ENCODE assay signal across 15 cellular contexts in the genomic region with DNA sequence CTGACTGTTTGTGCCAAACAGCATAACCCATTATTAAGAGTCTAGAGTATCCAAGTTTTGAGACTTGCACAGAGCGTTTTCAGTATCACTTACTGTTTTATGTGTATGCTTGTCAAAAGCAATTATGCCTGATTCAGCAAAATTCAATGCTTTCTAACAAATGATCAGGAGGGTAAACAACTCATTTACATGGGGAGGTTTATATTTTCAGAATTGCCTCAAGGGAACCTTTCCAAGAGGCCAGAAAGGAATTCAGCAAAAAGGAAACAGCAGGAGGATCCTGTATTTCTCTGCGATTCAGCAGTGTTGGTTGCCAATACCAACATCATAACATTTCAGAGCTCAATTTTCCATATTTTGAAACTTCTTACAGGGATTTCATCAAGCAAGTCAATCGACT.
DNase-seq lines count a peak whose midpoint lies in the region; FAIRE-seq and TF ChIP-seq lines count a peak whose summit lies in the region.
"Had no signal": no experiment of that assay in that cellular context is flagged by ENCODE, and none has a peak within 500 bp of the region (broad histone marks: within the 10 kb centered on the region; RNA-seq: fewer than 3 reads in every experiment).

No MANE protein-coding gene starts in this region.

- H3K9me3 Mint-ChIP-seq in mesothelial cell of epicardium = peaks cover 24% of the 10 kb centered on the region

- TF ChIP-seq CTCF in OCI-LY7 (conservative IDR thresholded peaks at IDR 0.05; ENCODE audit: low read length) (no peak), mesothelial cell of epicardium (IDR thresholded peaks at IDR 0.05; ENCODE audit: unreplicated experiment) (no peak)

- no peaks in the 10 kb centered on the region for H4K20me1 ChIP-seq in OCI-LY7 (ENCODE audit: insufficient read depth, low read length)

- peak; percentile 4 for FAIRE-seq in endometrium (lab: Jason Lieb, UNC)

- H3K4me1 Mint-ChIP-seq in mesothelial cell of epicardium = peaks cover 36% of the 10 kb centered on the region

- H3K4me3 ChIP-seq in OCI-LY7 (ENCODE audit: low read depth, low read length, poor library complexity, severe bottlenecking) (no peak overlapping the region), H7 (ENCODE audit: insufficient read depth, low read depth, low read length) (no peak overlapping the region)
- H3K4me3 ChIP-seq: cardiac muscle cell, ovary had no signal

- POLR2A ChIA-PET in OCI-LY7 (lab: Charles Lee) = no interaction called here

- no peaks in the 10 kb centered on the region for H3K9me3 ChIP-seq in OCI-LY7 (ENCODE audit: low read length)
- H3K9me3 ChIP-seq: ovary had no signal

- H3K36me3 ChIP-seq in OCI-LY7 (ENCODE audit: insufficient read depth, low read length) (no peaks in the 10 kb centered on the region), H7 (replicated peaks; ENCODE audit: control insufficient read depth, insufficient read depth, low read length) (no peaks in the 10 kb centered on the region)
- H3K36me3 ChIP-seq: cardiac muscle cell, ovary had no signal

- H3K36me3 Mint-ChIP-seq in mesothelial cell of epicardium = peaks cover 7% of the 10 kb centered on the region

- no peaks in the 10 kb centered on the region for H3K4me1 ChIP-seq in OCI-LY7 (ENCODE audit: insufficient read depth, low read length, poor library complexity, severe bottlenecking)

- intact Hi-C loops in OCI-LY7 (cut with micrococcal nuclease; ENCODE audit: unreplicated experiment) = no loop called here

- DNase-seq in AG08395 (ENCODE audit: low spot score) (peak; percentile 53), NCI-H446 (lab: John Stamatoyannopoulos, UW) (peak; percentile 29 to 77), myocyte (ENCODE audit: low read depth) (peak; percentile 40), OCI-LY7 (ENCODE audit: low spot score) (no peak), mesothelial cell of epicardium (ENCODE audit: low spot score in 2 of 2, unreplicated experiment in 2 of 2) (no peak), HK-2 (ENCODE audit: unreplicated experiment) (no peak), H7 (no peak)
- DNase-seq: activated CD8-positive, alpha-beta T cell treated with anti-CD3 and anti-CD28 coated beads for 36 hours; KG1; NCI-H1694 treated with DMSO at 0.1 percent for 48 hours; ovary; SIG-M5; stimulated activated CD8-positive, alpha-beta memory T cell treated with anti-CD3 and anti-CD28 coated beads, Interleukin-4, amount 100 ng/mL, for 48 hours had no signal

- H3K27me3 Mint-ChIP-seq in mesothelial cell of epicardium (ENCODE audit: low read depth) = no peaks in the 10 kb centered on the region
- H3K27me3 Mint-ChIP-seq: activated CD8-positive, alpha-beta T cell treated with anti-CD3 and anti-CD28 coated beads for 36 hours had no signal

- no peaks in the 10 kb centered on the region for H3K9me2 ChIP-seq in OCI-LY7 (ENCODE audit: insufficient read depth, low read length)

- no peaks in the 10 kb centered on the region for H3K79me2 ChIP-seq in OCI-LY7 (ENCODE audit: insufficient read depth, low read depth, low read length)

- no peak overlapping the region for H3K4me3 Mint-ChIP-seq in mesothelial cell of epicardium
- H3K4me3 Mint-ChIP-seq: activated CD8-positive, alpha-beta T cell treated with anti-CD3 and anti-CD28 coated beads for 36 hours had no signal

- no peak overlapping the region for H3K4me2 ChIP-seq in OCI-LY7 (ENCODE audit: low read length)

- BruUV-seq in OCI-LY7 (replicated peaks; lab: Mats Ljungman, UMichigan) = no TSS peak

- H2AFZ ChIP-seq in OCI-LY7 (ENCODE audit: low read length) = no peak overlapping the region

- no peak overlapping the region for H3K27ac ChIP-seq in OCI-LY7 (ENCODE audit: low read depth, low read length, poor library complexity, severe bottlenecking)
- H3K27ac ChIP-seq: cardiac muscle cell, ovary had no signal

- H3K27me3 ChIP-seq in H7 (ENCODE audit: control insufficient read depth, insufficient read depth, low read length) = no peaks in the 10 kb centered on the region
- H3K27me3 ChIP-seq: cardiac muscle cell, ovary had no signal

- CTCF ChIA-PET in OCI-LY7 (lab: Charles Lee; ENCODE audit: unreplicated experiment) = no interaction called here

- H3K27ac Mint-ChIP-seq in mesothelial cell of epicardium = no peak overlapping the region
- H3K27ac Mint-ChIP-seq: activated CD8-positive, alpha-beta T cell treated with anti-CD3 and anti-CD28 coated beads for 36 hours had no signal

Comparison
In these comparisons a context has a peak if more than half of its experiments do, and no peak if none do; other contexts are left out.
1. DNase-seq: peak in AG08395 (single experiment), NCI-H446 (2 of 2) and myocyte (single experiment); none in OCI-LY7 (single experiment), mesothelial cell of epicardium (0 of 2), HK-2 (single experiment) and H7 (single experiment).